23 cellular contexts compared by ENCODE assay signal in the genomic region with DNA sequence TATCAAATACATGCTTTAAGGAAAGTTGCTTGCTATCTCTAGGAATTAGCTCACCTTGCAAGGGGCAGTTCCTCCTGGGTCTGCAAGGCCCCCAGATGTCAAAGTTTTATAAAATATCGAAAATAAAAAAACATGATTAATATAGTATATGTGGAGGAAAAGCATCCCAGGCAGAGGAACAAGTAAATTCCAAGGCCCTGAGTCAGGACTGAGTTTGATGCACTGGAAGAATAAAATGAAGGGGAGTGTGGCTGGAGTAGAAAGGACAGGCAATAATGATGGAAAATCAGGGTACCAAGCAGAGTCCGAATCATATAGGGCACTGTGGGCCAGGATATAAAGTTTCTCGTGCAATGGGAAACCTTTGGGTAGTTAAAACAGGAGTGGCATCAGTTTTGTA.
DNase-seq lines count a peak whose midpoint lies in the region; ATAC-seq and TF ChIP-seq lines count a peak whose summit lies in the region.
"Had no signal": no experiment of that assay in that cellular context is flagged by ENCODE, and none has a peak within 500 bp of the region (broad histone marks: within the 10 kb centered on the region; RNA-seq: fewer than 3 reads in every experiment).

No MANE protein-coding gene starts in this region.

- POLR2A ChIA-PET in CD4-positive, alpha-beta T cell (lab: Charles Lee): no interaction called here

- no peaks in the 10 kb centered on the region for H3K27me3 ChIP-seq in brain microvascular endothelial cell (replicated peaks)
- peaks cover 4% of the 10 kb centered on the region for H3K27me3 ChIP-seq in foreskin keratinocyte
- no peaks in the 10 kb centered on the region for H3K27me3 ChIP-seq in CD4-positive, alpha-beta T cell (ENCODE audit: control insufficient read depth, insufficient read depth, low read length)
- H3K27me3 ChIP-seq: BLaER1 treated with 17β-estradiol and CSF1 and Interleukin-3, amounts not matched to agents 10 nM and 100 nM; right atrium auricular region had no signal

- CTCF ChIA-PET in CD4-positive, alpha-beta T cell (lab: Charles Lee): no interaction called here

- H3K4me3 ChIP-seq in brain microvascular endothelial cell (ENCODE audit: low read depth, low read length): no peak overlapping the region
- H3K4me3 ChIP-seq: BLaER1 treated with 17β-estradiol and CSF1 and Interleukin-3, amounts not matched to agents 10 nM and 100 nM; right atrium auricular region; SJCRH30 had no signal

- no peaks in the 10 kb centered on the region for H3K27me3 Mint-ChIP-seq in CD4-positive, alpha-beta T cell
- H3K27me3 Mint-ChIP-seq in activated T-cell treated with anti-CD3 and anti-CD28 coated beads, Interleukin-2, amount 50 U/mL, for 24 hours: no peaks in the 10 kb centered on the region
- H3K27me3 Mint-ChIP-seq: type B pancreatic cell had no signal

- intact Hi-C loops in CD4-positive, alpha-beta T cell (cut with DNase I, micrococcal nuclease): no loop called here

- TF ChIP-seq CTCF in brain microvascular endothelial cell (IDR thresholded peaks at IDR 0.05; ENCODE audit: low read depth, low read length, missing control alignments): no peak
- no peak for TF ChIP-seq CTCF in foreskin keratinocyte (conservative IDR thresholded peaks at IDR 0.05)
- no peak for TF ChIP-seq CTCF in CD4-positive, alpha-beta T cell (IDR thresholded peaks at IDR 0.05)

- H3K27ac Mint-ChIP-seq in CD4-positive, alpha-beta T cell: no peak overlapping the region
- no peak overlapping the region for H3K27ac Mint-ChIP-seq in activated T-cell treated with anti-CD3 and anti-CD28 coated beads, Interleukin-2, amount 50 U/mL, for 24 hours
- H3K27ac Mint-ChIP-seq: T-helper 1 cell treated with Interleukin-12 subunit alpha and Interleukin-12 subunit beta and Interleukin-4 antibody, amounts not matched to agents 30 μg/mL and 1 μg/mL, for 36 hours; type B pancreatic cell had no signal

- no peaks in the 10 kb centered on the region for H3K4me1 Mint-ChIP-seq in CD4-positive, alpha-beta T cell (ENCODE audit: low read depth)
- H3K4me1 Mint-ChIP-seq in activated T-cell treated with anti-CD3 and anti-CD28 coated beads, Interleukin-2, amount 50 U/mL, for 24 hours (ENCODE audit: low read depth): peaks cover 5% of the 10 kb centered on the region

- no peaks in the 10 kb centered on the region for H3K9me3 ChIP-seq in CD4-positive, alpha-beta T cell (ENCODE audit: control insufficient read depth, low read length)
- H3K9me3 ChIP-seq: BLaER1 treated with 17β-estradiol and CSF1 and Interleukin-3, amounts not matched to agents 10 nM and 100 nM; right atrium auricular region; SJCRH30 had no signal

- in situ Hi-C loops in brain microvascular endothelial cell (cut with HindIII; ENCODE audit: low pct_ligation_motif_present, low sequenced_read_pairs): no loop called here

- H3K27ac ChIP-seq in brain microvascular endothelial cell (no peak overlapping the region), foreskin keratinocyte (no peak overlapping the region)
- no peak overlapping the region for H3K27ac ChIP-seq in CD4-positive, alpha-beta T cell (ENCODE audit: low read depth, low read length)
- H3K27ac ChIP-seq: BLaER1 treated with 17β-estradiol and CSF1 and Interleukin-3, amounts not matched to agents 10 nM and 100 nM; right atrium auricular region; SJCRH30 had no signal

- no peaks in the 10 kb centered on the region for H3K36me3 ChIP-seq in brain microvascular endothelial cell (replicated peaks)
- H3K36me3 ChIP-seq: BLaER1 treated with 17β-estradiol and CSF1 and Interleukin-3, amounts not matched to agents 10 nM and 100 nM; right atrium auricular region; SJCRH30 had no signal

- DNase-seq in A172 (ENCODE audit: low spot score) (peak; percentile 40), M059J (ENCODE audit: low read depth) (peak; percentile 73), brain microvascular endothelial cell (peak; percentile 63), foreskin keratinocyte (peak in 1 of 2 donors; percentile 28)
- no peak for DNase-seq in CD4-positive, alpha-beta T cell
- no peak for DNase-seq in activated naive CD4-positive, alpha-beta T cell treated with Interleukin-2 at 50 U/mL for 16 hours
- no peak for DNase-seq in activated T-cell treated with anti-CD3 and anti-CD28 coated beads, Interleukin-2, amount 50 U/mL, for 24 hours
- DNase-seq: 8988T; activated CD4-positive, alpha-beta T cell treated with anti-CD3 and anti-CD28 coated beads, Interleukin-2, amount 50 U/mL, for 4 hours; activated gamma-delta T cell treated with Interleukin-2 at 50 U/mL for 16 hours; Calu3; cerebellar nuclear complex; effector memory CD4-positive, alpha-beta T cell; NCI-H1417; NCI-H69; occipital lobe; OCI-M1; SJCRH30 had no signal

- no peaks in the 10 kb centered on the region for H3K36me3 Mint-ChIP-seq in CD4-positive, alpha-beta T cell (ENCODE audit: low read depth)
- no peaks in the 10 kb centered on the region for H3K36me3 Mint-ChIP-seq in activated T-cell treated with anti-CD3 and anti-CD28 coated beads, Interleukin-2, amount 50 U/mL, for 24 hours (ENCODE audit: low read depth)
- H3K36me3 Mint-ChIP-seq: type B pancreatic cell had no signal

- H3K4me3 Mint-ChIP-seq in CD4-positive, alpha-beta T cell: no peak overlapping the region
- no peak overlapping the region for H3K4me3 Mint-ChIP-seq in activated T-cell treated with anti-CD3 and anti-CD28 coated beads, Interleukin-2, amount 50 U/mL, for 24 hours
- H3K4me3 Mint-ChIP-seq: T-helper 1 cell treated with Interleukin-12 subunit alpha and Interleukin-12 subunit beta and Interleukin-4 antibody, amounts not matched to agents 30 μg/mL and 1 μg/mL, for 36 hours; type B pancreatic cell had no signal

- no peaks in the 10 kb centered on the region for H3K9me3 Mint-ChIP-seq in CD4-positive, alpha-beta T cell
- no peaks in the 10 kb centered on the region for H3K9me3 Mint-ChIP-seq in activated T-cell treated with anti-CD3 and anti-CD28 coated beads, Interleukin-2, amount 50 U/mL, for 24 hours
- H3K9me3 Mint-ChIP-seq: T-helper 1 cell treated with Interleukin-12 subunit alpha and Interleukin-12 subunit beta and Interleukin-4 antibody, amounts not matched to agents 30 μg/mL and 1 μg/mL, for 36 hours; type B pancreatic cell had no signal

- ATAC-seq in foreskin keratinocyte (peak; percentile 31), GM18909 (IDR thresholded peaks at IDR 0.05; ENCODE audit: poor library complexity, unreplicated experiment) (no peak)
- no peak for ATAC-seq in CD4-positive, alpha-beta T cell (ENCODE audit: poor library complexity)

- peaks cover 5% of the 10 kb centered on the region for H3K4me1 ChIP-seq in foreskin keratinocyte
- H3K4me1 ChIP-seq: SJCRH30 had no signal

Comparison
In these comparisons a context has a peak if more than half of its experiments do, and no peak if none do; other contexts are left out.
1. DNase-seq: peak in A172 (single experiment), M059J (single experiment) and brain microvascular endothelial cell (single experiment); none in CD4-positive, alpha-beta T cell (0 of 10), activated naive CD4-positive, alpha-beta T cell treated with Interleukin-2 at 50 U/mL for 16 hours (single experiment) and activated T-cell treated with anti-CD3 and anti-CD28 coated beads, Interleukin-2, amount 50 U/mL, for 24 hours (single experiment).